ENCODE assay signal across 14 cellular contexts in genomic region chr7:46850563-46851325, GRCh38.
"Had no signal": no experiment of that assay in that cellular context is flagged by ENCODE, and none has a peak within 500 bp of the region (broad histone marks: within the 10 kb centered on the region; RNA-seq: fewer than 3 reads in every experiment).

No MANE protein-coding gene starts in this region.

- DNase-seq: activated CD4-positive, alpha-beta T cell treated with anti-CD3 and anti-CD28 coated beads, Interleukin-2, amount 10 ng/mL, durations not matched to agents 7 days and 5 days; activated CD4-positive, CD25-positive, alpha-beta regulatory T cell; activated CD8-positive, alpha-beta memory T cell treated with anti-CD3 and anti-CD28 coated beads for 24 hours; activated naive CD8-positive, alpha-beta T cell treated with anti-CD3 and anti-CD28 coated beads, Interleukin-2, amount 10 ng/mL, durations not matched to agents 7 days and 5 days; brain microvascular endothelial cell; cortex of kidney; effector CD4-positive, alpha-beta T cell; gastrocnemius medialis; heart right ventricle; nucleus accumbens; right cardiac atrium; stimulated activated CD4-positive, alpha-beta T cell treated with anti-CD3 and anti-CD28 coated beads, Interleukin-1b, Interleukin-23, amount 100 ng/mL, for 48 hours had no signal

- ATAC-seq: gastrocnemius medialis, heart right ventricle, right cardiac atrium had no signal

- H3K36me3 ChIP-seq: brain microvascular endothelial cell, gastrocnemius medialis, heart right ventricle, thoracic aorta had no signal

- H3K9me3 ChIP-seq: gastrocnemius medialis, heart right ventricle, thoracic aorta had no signal

- H3K4me3 ChIP-seq: gastrocnemius medialis, heart right ventricle, thoracic aorta had no signal

- H3K4me1 ChIP-seq: gastrocnemius medialis had no signal

- FAIRE-seq: endothelial cell of umbilical vein had no signal

- H3K27me3 ChIP-seq: brain microvascular endothelial cell, gastrocnemius medialis, heart right ventricle had no signal

- H3K27ac ChIP-seq: brain microvascular endothelial cell, gastrocnemius medialis, heart right ventricle, thoracic aorta had no signal
